Comparison of ENCODE assay signal across 1 cellular context in genomic region chr6:84906514-84906913, GRCh38.
TF ChIP-seq lines count a peak whose summit lies in the region.

No MANE protein-coding gene starts in this region.

TF ChIP-seq in liver, 16 proteins besides CTCF, POLR2A, EP300 and RAD21 (continued from another document):
- TF ChIP-seq, protein P1, sequence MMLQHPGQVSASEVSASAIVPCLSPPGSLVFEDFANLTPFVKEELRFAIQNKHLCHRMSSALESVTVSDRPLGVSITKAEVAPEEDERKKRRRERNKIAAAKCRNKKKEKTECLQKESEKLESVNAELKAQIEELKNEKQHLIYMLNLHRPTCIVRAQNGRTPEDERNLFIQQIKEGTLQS (IDR thresholded peaks at IDR 0.05): no peak
- TF ChIP-seq RXRA (IDR thresholded peaks at IDR 0.05) (peak; percentile 40 to 84), NR2F2 (IDR thresholded peaks at IDR 0.05) (no peak), SP1 (IDR thresholded peaks at IDR 0.05) (no peak), HNF4G (IDR thresholded peaks at IDR 0.05) (no peak), GABPA (IDR thresholded peaks at IDR 0.05 in 1 of 2, conservative IDR thresholded peaks at IDR 0.05 in 1 of 2) (no peak), FOXA2 (IDR thresholded peaks at IDR 0.05) (no peak), YY1 (IDR thresholded peaks at IDR 0.05) (no peak), JUND (IDR thresholded peaks at IDR 0.05) (no peak), HNF4A (conservative IDR thresholded peaks at IDR 0.05) (peak; percentile 10 to 64), TAF1 (conservative IDR thresholded peaks at IDR 0.05) (no peak)
- TF ChIP-seq, protein P2, sequence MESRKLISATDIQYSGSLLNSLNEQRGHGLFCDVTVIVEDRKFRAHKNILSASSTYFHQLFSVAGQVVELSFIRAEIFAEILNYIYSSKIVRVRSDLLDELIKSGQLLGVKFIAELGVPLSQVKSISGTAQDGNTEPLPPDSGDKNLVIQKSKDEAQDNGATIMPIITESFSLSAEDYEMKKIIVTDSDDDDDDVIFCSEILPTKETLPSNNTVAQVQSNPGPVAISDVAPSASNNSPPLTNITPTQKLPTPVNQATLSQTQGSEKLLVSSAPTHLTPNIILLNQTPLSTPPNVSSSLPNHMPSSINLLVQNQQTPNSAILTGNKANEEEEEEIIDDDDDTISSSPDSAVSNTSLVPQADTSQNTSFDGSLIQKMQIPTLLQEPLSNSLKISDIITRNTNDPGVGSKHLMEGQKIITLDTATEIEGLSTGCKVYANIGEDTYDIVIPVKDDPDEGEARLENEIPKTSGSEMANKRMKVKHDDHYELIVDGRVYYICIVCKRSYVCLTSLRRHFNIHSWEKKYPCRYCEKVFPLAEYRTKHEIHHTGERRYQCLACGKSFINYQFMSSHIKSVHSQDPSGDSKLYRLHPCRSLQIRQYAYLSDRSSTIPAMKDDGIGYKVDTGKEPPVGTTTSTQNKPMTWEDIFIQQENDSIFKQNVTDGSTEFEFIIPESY (IDR thresholded peaks at IDR 0.05): peak; percentile 14
